In the genomic region with DNA sequence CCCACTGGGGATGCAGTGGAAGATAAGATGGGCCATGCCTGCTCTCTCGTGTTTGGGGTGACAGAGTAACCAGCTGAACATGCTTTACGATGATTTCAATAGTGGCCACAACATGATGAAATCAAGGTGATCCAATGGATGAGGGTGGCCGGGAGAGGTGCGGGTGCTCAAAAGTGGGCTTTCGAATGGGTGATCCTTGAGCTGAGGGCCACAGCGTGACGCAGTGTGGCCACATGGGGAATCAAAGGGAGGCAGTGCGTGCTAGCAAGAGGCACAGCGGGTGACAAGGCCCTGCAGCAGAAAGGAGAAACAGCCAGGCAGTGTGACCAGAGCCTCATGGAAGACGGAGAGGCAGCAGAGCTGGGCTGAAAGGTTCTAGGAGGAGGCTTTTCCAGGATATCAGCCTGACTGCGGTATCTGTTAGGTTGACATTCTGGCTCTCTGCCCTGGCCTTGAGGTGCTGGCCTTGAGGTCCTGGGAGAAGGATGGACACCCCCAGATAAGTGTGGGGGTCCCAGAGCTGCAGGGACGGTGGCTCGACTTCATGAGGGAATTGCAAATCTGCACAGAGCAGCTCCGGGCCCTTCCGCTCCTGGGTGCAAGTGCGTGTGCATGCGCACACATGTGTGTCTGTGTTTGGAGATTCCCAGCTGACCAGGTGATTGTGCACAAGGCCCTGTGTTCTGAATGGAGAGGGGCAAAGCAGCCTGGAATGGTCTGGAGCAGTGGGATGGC, we compare ENCODE assay signal across 1 cellular context.
TF ChIP-seq lines count a peak whose summit lies in the region.

No MANE protein-coding gene starts in this region.

TF ChIP-seq in H1, 55 proteins besides CTCF, POLR2A, EP300 and RAD21:
- no peak for TF ChIP-seq BRCA1 (IDR thresholded peaks at IDR 0.05; ENCODE audit: low read depth, low read length)
- no peak for TF ChIP-seq HDAC2 (IDR thresholded peaks at IDR 0.05; ENCODE audit: borderline replicate concordance in 1 of 2, low read depth in 2 of 2, low read length in 2 of 2)
- TF ChIP-seq, protein P1, sequence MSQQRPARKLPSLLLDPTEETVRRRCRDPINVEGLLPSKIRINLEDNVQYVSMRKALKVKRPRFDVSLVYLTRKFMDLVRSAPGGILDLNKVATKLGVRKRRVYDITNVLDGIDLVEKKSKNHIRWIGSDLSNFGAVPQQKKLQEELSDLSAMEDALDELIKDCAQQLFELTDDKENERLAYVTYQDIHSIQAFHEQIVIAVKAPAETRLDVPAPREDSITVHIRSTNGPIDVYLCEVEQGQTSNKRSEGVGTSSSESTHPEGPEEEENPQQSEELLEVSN (IDR thresholded peaks at IDR 0.05): no peak
- no peak for TF ChIP-seq NRF1 (IDR thresholded peaks at IDR 0.05; ENCODE audit: low read depth, low read length)
- no peak for TF ChIP-seq TCF12 (IDR thresholded peaks at IDR 0.05; ENCODE audit: low read depth, low read length)
- TF ChIP-seq CREB1 (IDR thresholded peaks at IDR 0.05): no peak
- TF ChIP-seq SIRT6 (IDR thresholded peaks at IDR 0.05; ENCODE audit: low read length): no peak
- TF ChIP-seq CHD1 (IDR thresholded peaks at IDR 0.05; ENCODE audit: low read depth, low read length): no peak
- TF ChIP-seq, protein P2, sequence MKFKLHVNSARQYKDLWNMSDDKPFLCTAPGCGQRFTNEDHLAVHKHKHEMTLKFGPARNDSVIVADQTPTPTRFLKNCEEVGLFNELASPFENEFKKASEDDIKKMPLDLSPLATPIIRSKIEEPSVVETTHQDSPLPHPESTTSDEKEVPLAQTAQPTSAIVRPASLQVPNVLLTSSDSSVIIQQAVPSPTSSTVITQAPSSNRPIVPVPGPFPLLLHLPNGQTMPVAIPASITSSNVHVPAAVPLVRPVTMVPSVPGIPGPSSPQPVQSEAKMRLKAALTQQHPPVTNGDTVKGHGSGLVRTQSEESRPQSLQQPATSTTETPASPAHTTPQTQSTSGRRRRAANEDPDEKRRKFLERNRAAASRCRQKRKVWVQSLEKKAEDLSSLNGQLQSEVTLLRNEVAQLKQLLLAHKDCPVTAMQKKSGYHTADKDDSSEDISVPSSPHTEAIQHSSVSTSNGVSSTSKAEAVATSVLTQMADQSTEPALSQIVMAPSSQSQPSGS (IDR thresholded peaks at IDR 0.05; ENCODE audit: low read length): no peak
- no peak for TF ChIP-seq CBX8 (IDR thresholded peaks at IDR 0.05; ENCODE audit: borderline replicate concordance, low read depth, low read length)
TF ChIP-seq in H1: peak in this region for 0.
